1 cellular context compared by ENCODE assay signal in genomic region chr7:150357277-150357676, GRCh38.
TF ChIP-seq lines count a peak whose summit lies in the region.

No MANE protein-coding gene starts in this region.

TF ChIP-seq in SK-N-SH, 30 proteins besides CTCF, POLR2A, EP300 and RAD21 (continued from another document):
- TF ChIP-seq IRF3 (IDR thresholded peaks at IDR 0.05; ENCODE audit: low read depth, low read length) = no peak
- no peak for TF ChIP-seq EZH2phosphoT487 (IDR thresholded peaks at IDR 0.05; ENCODE audit: borderline replicate concordance, low read depth)
- no peak for TF ChIP-seq ZBTB33 (IDR thresholded peaks at IDR 0.05; ENCODE audit: borderline replicate concordance, low read depth)
- no peak for TF ChIP-seq SMC3 (IDR thresholded peaks at IDR 0.05; ENCODE audit: low read depth, low read length)
- TF ChIP-seq NRF1 (IDR thresholded peaks at IDR 0.05; ENCODE audit: low read depth, low read length) = no peak
- TF ChIP-seq RFX5 (IDR thresholded peaks at IDR 0.05; ENCODE audit: low read length) = no peak
- no peak for TF ChIP-seq MAX (IDR thresholded peaks at IDR 0.05; ENCODE audit: low read depth)
- no peak for TF ChIP-seq YY1 (IDR thresholded peaks at IDR 0.05; ENCODE audit: low read depth)
- TF ChIP-seq CHD2 (IDR thresholded peaks at IDR 0.05; ENCODE audit: low read length, partially characterized antibody) = no peak
- no peak for TF ChIP-seq TCF12 (IDR thresholded peaks at IDR 0.05)
- TF ChIP-seq TEAD4 (IDR thresholded peaks at IDR 0.05; ENCODE audit: borderline replicate concordance, insufficient read depth) = no peak
